In genomic region chr13:76925115-76925514, GRCh38 we compare ENCODE assay signal across 20 cellular contexts. TPM values are rescaled to one million over a fixed set of nuclear protein-coding genes. Genes with fewer than 3 reads are reported as not detected.
A peak's percentile ranks its signal among the peaks of the same experiment; 100 is the strongest.
DNase-seq lines count a peak whose midpoint lies in the region; ATAC-seq, FAIRE-seq and TF ChIP-seq lines count a peak whose summit lies in the region.
"Had no signal": no experiment of that assay in that cellular context is flagged by ENCODE, and none has a peak within 500 bp of the region (broad histone marks: within the 10 kb centered on the region; RNA-seq: fewer than 3 reads in every experiment).

No MANE protein-coding gene starts in this region.

- POLR2A ChIA-PET in PC-3 (lab: Charles Lee; ENCODE audit: unreplicated experiment), result no interaction called here

- DNase-seq in PC-3 (peak; percentile 4), pancreas (no peak), dedifferentiated amniotic fluid mesenchymal stem cell (ENCODE audit: extremely low spot score) (no peak)
- DNase-seq: 8988T; AML-193; CD4-positive, alpha-beta T cell; DMS153; DMS79 treated with DMSO at 0.1 percent for 48 hours; EL; H7 had no signal

- H3K4me1 ChIP-seq in PC-3 (ENCODE audit: insufficient read depth, low read length), result no peaks in the 10 kb centered on the region
- H3K4me1 ChIP-seq in pancreas, result no peaks in the 10 kb centered on the region

- no peak for ATAC-seq in PC-3
- ATAC-seq in esophagus mucosa, result peak; percentile 31
- peak in 3 of 4 donors; percentile 56 to 85 (median 64) for ATAC-seq in pancreas
- no peak for ATAC-seq in HG02852 (IDR thresholded peaks at IDR 0.05; ENCODE audit: unreplicated experiment)
- no peak for ATAC-seq in HG02981 (IDR thresholded peaks at IDR 0.05; ENCODE audit: unreplicated experiment)
- ATAC-seq: GM23338 had no signal

- no peak for FAIRE-seq in pancreas (lab: Jason Lieb, UNC)
- FAIRE-seq: D721Med, G401.6, GM12891 had no signal

- H3K27ac ChIP-seq in C4-2B (peak overlapping the region; percentile 60; the same call in 1 of the 2 replicates), PC-3 (ENCODE audit: low read length) (no peak overlapping the region), pancreas (peak overlapping the region in 1 of 4 donors; percentile 56)
- H3K27ac ChIP-seq: BLaER1 treated with 17β-estradiol and CSF1 and Interleukin-3, amounts not matched to agents 10 nM and 100 nM; HL-60 had no signal

- H3K4me2 ChIP-seq in PC-3 (ENCODE audit: low read length), result no peak overlapping the region
- H3K4me2 ChIP-seq: BLaER1 treated with 17β-estradiol and CSF1 and Interleukin-3, amounts not matched to agents 10 nM and 100 nM; GM23338 had no signal

- 25 to 39% methylated on average over 1 of the region's 1 CpG for WGBS in pancreas, 2 donors

- H2AFZ ChIP-seq in PC-3 (ENCODE audit: low read length), result no peak overlapping the region
- H2AFZ ChIP-seq: GM23338 had no signal

- CTCF ChIA-PET in PC-3 (lab: Charles Lee), result no interaction called here

- H3K79me2 ChIP-seq in PC-3 (ENCODE audit: low read length), result no peaks in the 10 kb centered on the region

- no peak overlapping the region for H3K9ac ChIP-seq in PC-3 (ENCODE audit: low read length)
- H3K9ac ChIP-seq: BLaER1 treated with 17β-estradiol and CSF1 and Interleukin-3, amounts not matched to agents 10 nM and 100 nM had no signal

- H3K27me3 ChIP-seq in PC-3 (ENCODE audit: low read length), result no peaks in the 10 kb centered on the region
- no peaks in the 10 kb centered on the region for H3K27me3 ChIP-seq in pancreas
- H3K27me3 ChIP-seq: BLaER1 treated with 17β-estradiol and CSF1 and Interleukin-3, amounts not matched to agents 10 nM and 100 nM had no signal

- H3K36me3 ChIP-seq in PC-3 (ENCODE audit: low read depth, low read length), result no peaks in the 10 kb centered on the region
- H3K36me3 ChIP-seq in pancreas, result no peaks in the 10 kb centered on the region
- H3K36me3 ChIP-seq: BLaER1 treated with 17β-estradiol and CSF1 and Interleukin-3, amounts not matched to agents 10 nM and 100 nM had no signal

- H3F3A ChIP-seq in PC-3 (ENCODE audit: low read length, unreplicated experiment), result no peaks in the 10 kb centered on the region

- H3K9me2 ChIP-seq in PC-3 (replicated peaks; ENCODE audit: low read length), result no peaks in the 10 kb centered on the region

- no peak for TF ChIP-seq CTCF in C4-2B (conservative IDR thresholded peaks at IDR 0.05)
- TF ChIP-seq CTCF in PC-3 (conservative IDR thresholded peaks at IDR 0.05; ENCODE audit: low read depth, low read length), result no peak
- TF ChIP-seq CTCF in pancreas (IDR thresholded peaks at IDR 0.05), result no peak

- no TSS peak for BruUV-seq in PC-3 (replicated peaks; lab: Mats Ljungman, UMichigan)

- H3K9me3 ChIP-seq in PC-3 (ENCODE audit: low read length) (no peaks in the 10 kb centered on the region), pancreas (no peaks in the 10 kb centered on the region)
- H3K9me3 ChIP-seq: BLaER1 treated with 17β-estradiol and CSF1 and Interleukin-3, amounts not matched to agents 10 nM and 100 nM had no signal

- no peaks in the 10 kb centered on the region for H4K20me1 ChIP-seq in PC-3 (ENCODE audit: low read length)
- H4K20me1 ChIP-seq: BLaER1 treated with 17β-estradiol and CSF1 and Interleukin-3, amounts not matched to agents 10 nM and 100 nM had no signal

- intact Hi-C loops in PC-3 (cut with micrococcal nuclease), result no loop called here
- intact Hi-C loops in pancreas (cut with DNase I), result no loop called here

- H3K4me3 ChIP-seq in PC-3 (ENCODE audit: low read length) (no peak overlapping the region), pancreas (no peak overlapping the region)
- H3K4me3 ChIP-seq: BLaER1 treated with 17β-estradiol and CSF1 and Interleukin-3, amounts not matched to agents 10 nM and 100 nM; GM23338 had no signal

RNA-seq across cellular contexts. Expression of gene ACOD1, which starts 23.2 kb away (rescaled TPM):
- total RNA-seq in PC-3 (2014; rRNA removed) (not detected in 2 replicates), esophagus mucosa (not detected), pancreas (not detected)
- polyA plus RNA-seq in pancreas, result not detected
- total RNA-seq: CD4-positive, alpha-beta T cell; GM23338; H7 had no signal
- polyA plus RNA-seq: GM23338 had no signal

RNA-seq across cellular contexts. Expression of gene KCTD12, which starts 38.9 kb away (rescaled TPM):
- total RNA-seq in PC-3 (2014; rRNA removed) (7.0 and 7.8 TPM in 2 replicates), esophagus mucosa (10.0 TPM), pancreas (10 to 100 TPM in 3 of 6 donors, 1 to 10 TPM in 3; 6.3 to 46.1 (median 14.8) TPM)
- polyA plus RNA-seq in pancreas, result 10 to 100 TPM in 1 of 2 donors, 1 to 10 TPM in 1; 7.0 to 21.1 TPM

Comparison
In these comparisons a context has a peak if more than half of its experiments do, and no peak if none do; other contexts are left out.
1. ATAC-seq: peak in esophagus mucosa (single experiment) and pancreas (3 of 4); none in PC-3 (single experiment), HG02852 (single experiment) and HG02981 (single experiment).